In the genomic region with DNA sequence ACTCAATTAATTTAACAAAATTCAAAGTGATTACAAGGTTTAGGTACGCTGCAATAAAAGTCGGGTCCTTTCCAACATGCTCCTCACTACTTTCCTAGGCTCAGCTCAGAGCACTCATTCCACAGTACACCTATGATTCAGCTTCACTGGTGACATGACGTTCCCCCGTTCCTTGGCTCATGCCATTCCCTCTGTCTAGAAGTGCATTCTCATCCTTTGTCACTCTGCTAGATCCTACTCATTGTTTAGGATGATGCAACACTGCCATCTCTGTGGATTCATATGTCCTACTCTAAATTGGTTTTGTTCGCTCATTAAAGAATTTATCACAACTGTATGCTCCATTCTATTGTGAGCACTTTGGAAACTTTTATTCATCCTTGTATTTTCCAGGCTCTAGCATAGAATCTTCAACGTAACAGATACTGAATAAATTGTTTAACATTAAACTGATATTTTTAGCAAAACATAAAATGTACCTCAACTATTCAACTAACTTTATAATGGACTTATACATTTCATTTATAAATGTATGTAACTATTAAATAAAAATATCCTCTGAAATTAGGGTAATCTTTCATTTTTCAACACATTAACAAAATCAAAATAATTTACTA, we compare ENCODE assay signal across 15 cellular contexts.
DNase-seq lines count a peak whose midpoint lies in the region; ATAC-seq, FAIRE-seq and TF ChIP-seq lines count a peak whose summit lies in the region.
"Had no signal": no experiment of that assay in that cellular context is flagged by ENCODE, and none has a peak within 500 bp of the region (broad histone marks: within the 10 kb centered on the region; RNA-seq: fewer than 3 reads in every experiment).

No MANE protein-coding gene starts in this region.

- POLR2A ChIA-PET in HepG2 (lab: Yijun Ruan, JAX): no interaction called here

- in situ Hi-C loops in HepG2 (cut with HindIII; ENCODE audit: extremely low pct_ligation_motif_present, low pct_unique_long_range_greater_than_20kb): no loop called here

- 98% methylated on average over 6 of the region's 6 CpGs for WGBS in HepG2 (ENCODE audit: low lambda C conversion rate)
- 94% methylated on average over 5 of the region's 6 CpGs for WGBS in right lobe of liver (ENCODE audit: insufficient coverage, low coverage, low lambda C conversion rate, missing lambda C conversion rate)

- H3K79me2 ChIP-seq in HepG2 (ENCODE audit: insufficient read depth, low read length): no peaks in the 10 kb centered on the region

- no peak overlapping the region for H3K4me3 ChIP-seq in HepG2 (replicated peaks in 1 of 3; ENCODE audit: insufficient read depth in 1 of 3, low read depth in 2 of 3, low read length in 3 of 3)
- no peak overlapping the region for H3K4me3 ChIP-seq in right lobe of liver
- no peak overlapping the region for H3K4me3 ChIP-seq in adipocyte (ENCODE audit: low read length)
- H3K4me3 ChIP-seq: thoracic aorta had no signal

- BruUV-seq in HepG2 (replicated peaks; lab: Mats Ljungman, UMichigan): no TSS peak

- H3K4me2 ChIP-seq in HepG2 (ENCODE audit: low read depth, low read length): no peak overlapping the region

- H3K36me3 ChIP-seq in HepG2 (replicated peaks in 1 of 2; ENCODE audit: control insufficient read depth in 1 of 2, insufficient read depth in 2 of 2, low read length in 2 of 2) (peaks cover 1 to 14% of the 10 kb centered on the region in 2 experiments; a peak in 3 of 5 replicates), right lobe of liver (peaks cover 0 to 23% (median 5%) of the 10 kb centered on the region in 4 donors), adipocyte (ENCODE audit: control insufficient read depth, insufficient read depth, low read length, severe bottlenecking) (peaks cover 27% of the 10 kb centered on the region)

- no peaks in the 10 kb centered on the region for H4K20me1 ChIP-seq in HepG2 (ENCODE audit: insufficient read depth, low read length)

- H2AFZ ChIP-seq in HepG2 (ENCODE audit: low read length): no peak overlapping the region

- FAIRE-seq in HepG2 (lab: Jason Lieb, UNC): no peak
- peak; percentile 81 for FAIRE-seq in urothelium cell line (lab: Jason Lieb, UNC)

- TF ChIP-seq POLR2A in HepG2 (IDR thresholded peaks at IDR 0.05; ENCODE audit: insufficient read depth in 1 of 2, low read depth in 2 of 2, low read length in 2 of 2) (no peak), right lobe of liver (IDR thresholded peaks at IDR 0.05) (no peak)

- CTCF ChIA-PET in HepG2 (lab: Yijun Ruan, JAX; ENCODE audit: low intra/inter-chr PET ratio, low total read pairs): no interaction called here

- TF ChIP-seq EP300 in HepG2 (IDR thresholded peaks at IDR 0.05; ENCODE audit: low read depth in 2 of 2, low read length in 2 of 2) (no peak), HepG2 (CRISPR knock-in tag; IDR thresholded peaks at IDR 0.05; ENCODE audit: borderline replicate concordance) (no peak)

- TF ChIP-seq CTCF in HepG2 (CRISPR knock-in tag; IDR thresholded peaks at IDR 0.05) (no peak), right lobe of liver (IDR thresholded peaks at IDR 0.05) (no peak), foreskin keratinocyte (conservative IDR thresholded peaks at IDR 0.05) (no peak), GM20000 (IDR thresholded peaks at IDR 0.05; ENCODE audit: extremely low read depth, missing control alignments) (no peak)

- H3K27ac ChIP-seq in HepG2 (ENCODE audit: extremely low read length, insufficient read depth, low read length): no peak overlapping the region
- no peak overlapping the region for H3K27ac ChIP-seq in right lobe of liver
- H3K27ac ChIP-seq in foreskin keratinocyte: no peak overlapping the region
- H3K27ac ChIP-seq: thoracic aorta had no signal

- ATAC-seq in HepG2 (no peak), right lobe of liver (no peak), foreskin keratinocyte (peak; percentile 31), HG03342 (IDR thresholded peaks at IDR 0.05; ENCODE audit: unreplicated experiment) (no peak)
- ATAC-seq: activated T-cell treated with anti-CD3 and anti-CD28 coated beads, Interleukin-2, amount 50 U/mL, for 4 hours had no signal

- no peak for TF ChIP-seq RAD21 in HepG2 (CRISPR knock-in tag; IDR thresholded peaks at IDR 0.05)

- H3K4me1 ChIP-seq in HepG2 (ENCODE audit: insufficient read depth, low read length) (no peaks in the 10 kb centered on the region), right lobe of liver (no peaks in the 10 kb centered on the region), adipocyte (ENCODE audit: control insufficient read depth, insufficient read depth, low read length) (no peaks in the 10 kb centered on the region), foreskin keratinocyte (no peaks in the 10 kb centered on the region)

- intact Hi-C loops in HepG2 (cut with micrococcal nuclease; ENCODE audit: unreplicated experiment) (no loop called here), right lobe of liver (cut with DNase I) (no loop called here)

- H3K9ac ChIP-seq in HepG2 (ENCODE audit: insufficient read depth, low read depth, low read length): no peak overlapping the region
- no peak overlapping the region for H3K9ac ChIP-seq in adipocyte (ENCODE audit: low read length)

- no peaks in the 10 kb centered on the region for H3K9me3 ChIP-seq in HepG2 (ENCODE audit: low read length)
- H3K9me3 ChIP-seq in right lobe of liver: no peaks in the 10 kb centered on the region
- no peaks in the 10 kb centered on the region for H3K9me3 ChIP-seq in adipocyte (ENCODE audit: control insufficient read depth, low read length)
- H3K9me3 ChIP-seq: thoracic aorta had no signal

- DNase-seq in HepG2 (ENCODE audit: low spot score) (no peak), right lobe of liver (no peak), adipocyte (ENCODE audit: low read depth) (peak; percentile 18), foreskin keratinocyte (peak in 1 of 2 donors; percentile 11), urothelium cell line (ENCODE audit: low spot score) (no peak), NCI-H1092 (lab: John Stamatoyannopoulos, UW) (no peak), GM20000 (ENCODE audit: low spot score) (no peak)
- DNase-seq: activated CD4-positive, alpha-beta T cell treated with anti-CD3 and anti-CD28 coated beads, Interleukin-2, amount 10 ng/mL, durations not matched to agents 24 days and 14 days; activated T-cell treated with anti-CD3 and anti-CD28 coated beads, Interleukin-2, amount 50 U/mL, for 4 hours; amniotic stem cell; NCI-H1436; NCI-H524 treated with DMSO at 0.1 percent for 48 hours; RPMI8226 had no signal

- H3K27me3 ChIP-seq in HepG2 (ENCODE audit: control insufficient read depth in 1 of 2, insufficient read depth in 2 of 2, low read length in 2 of 2) (no peaks in the 10 kb centered on the region), right lobe of liver (no peaks in the 10 kb centered on the region), adipocyte (replicated peaks; ENCODE audit: control insufficient read depth, insufficient read depth, low read length) (no peaks in the 10 kb centered on the region), foreskin keratinocyte (no peaks in the 10 kb centered on the region)

TF ChIP-seq in HepG2, 621 proteins besides CTCF, POLR2A, EP300 and RAD21:
- TF ChIP-seq CEBPG (CRISPR knock-in tag; IDR thresholded peaks at IDR 0.05) (peak; percentile 46; the same call in 1 of the 2 replicates), CEBPB (IDR thresholded peaks at IDR 0.05; ENCODE audit: borderline replicate concordance, low read depth, low read length) (peak; percentile 63; the same call in 1 of the 2 replicates), ATF7 (IDR thresholded peaks at IDR 0.05) (0 out of 2 replicates have a peak, but pooled peaks have one; percentile 16), ATF7 (CRISPR knock-in tag; IDR thresholded peaks at IDR 0.05) (no peak), EEA1 (CRISPR knock-in tag; IDR thresholded peaks at IDR 0.05; ENCODE audit: borderline replicate concordance) (no peak)
- TF ChIP-seq, protein P1, sequence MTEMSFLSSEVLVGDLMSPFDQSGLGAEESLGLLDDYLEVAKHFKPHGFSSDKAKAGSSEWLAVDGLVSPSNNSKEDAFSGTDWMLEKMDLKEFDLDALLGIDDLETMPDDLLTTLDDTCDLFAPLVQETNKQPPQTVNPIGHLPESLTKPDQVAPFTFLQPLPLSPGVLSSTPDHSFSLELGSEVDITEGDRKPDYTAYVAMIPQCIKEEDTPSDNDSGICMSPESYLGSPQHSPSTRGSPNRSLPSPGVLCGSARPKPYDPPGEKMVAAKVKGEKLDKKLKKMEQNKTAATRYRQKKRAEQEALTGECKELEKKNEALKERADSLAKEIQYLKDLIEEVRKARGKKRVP (CRISPR knock-in tag; IDR thresholded peaks at IDR 0.05): peak; percentile 15 to 19; a peak in 1 of 4 replicates
TF ChIP-seq in HepG2: peak in this region for 4.
